ENCODE assay signal across 11 cellular contexts in the genomic region with DNA sequence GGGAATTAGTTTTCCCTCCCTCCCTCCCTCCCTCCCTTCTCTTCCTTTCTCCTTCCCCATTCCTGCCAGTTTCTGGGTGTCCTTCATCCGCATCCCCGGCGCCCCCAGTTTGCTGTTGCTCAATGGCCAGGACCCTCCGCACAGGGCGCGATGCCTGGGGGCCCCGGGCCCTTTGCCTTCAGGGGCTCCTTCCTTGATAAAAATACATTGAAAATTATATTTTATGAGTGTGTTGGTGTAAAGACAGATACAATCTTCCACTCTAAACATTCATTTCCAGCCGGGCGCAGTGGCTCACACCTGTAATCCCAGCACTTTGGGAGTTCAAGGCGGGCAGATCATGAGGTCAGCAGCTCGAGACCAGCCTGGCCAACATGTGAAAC. TPM values are rescaled to one million over a fixed set of nuclear protein-coding genes. Genes with fewer than 3 reads are reported as not detected.
DNase-seq lines count a peak whose midpoint lies in the region; ATAC-seq and TF ChIP-seq lines count a peak whose summit lies in the region.
"Had no signal": no experiment of that assay in that cellular context is flagged by ENCODE, and none has a peak within 500 bp of the region (broad histone marks: within the 10 kb centered on the region; RNA-seq: fewer than 3 reads in every experiment).

No MANE protein-coding gene starts in this region.

- H3K4me1 ChIP-seq in left ventricle myocardium inferior = peaks cover 57% of the 10 kb centered on the region
- H3K4me1 ChIP-seq in upper lobe of right lung = peaks cover 26% of the 10 kb centered on the region

- peaks cover 25% of the 10 kb centered on the region for H3K27me3 Mint-ChIP-seq in nephron (ENCODE audit: low read depth)

- H3K36me3 Mint-ChIP-seq in nephron (ENCODE audit: low read depth) = no peaks in the 10 kb centered on the region
- H3K36me3 Mint-ChIP-seq: CD4-positive, CD25-positive, alpha-beta regulatory T cell had no signal

- H3K36me3 ChIP-seq in left ventricle myocardium inferior (no peaks in the 10 kb centered on the region), WERI-Rb-1 (no peaks in the 10 kb centered on the region), upper lobe of right lung (no peaks in the 10 kb centered on the region)
- H3K36me3 ChIP-seq: SJSA1 had no signal

- TF ChIP-seq CTCF in left ventricle myocardium inferior (IDR thresholded peaks at IDR 0.05; ENCODE audit: borderline replicate concordance) (no peak), WERI-Rb-1 (IDR thresholded peaks at IDR 0.05; ENCODE audit: low read depth, low read length) (no peak), nephron (IDR thresholded peaks at IDR 0.05; ENCODE audit: unreplicated experiment in 3 of 3) (no peak), upper lobe of right lung (IDR thresholded peaks at IDR 0.05) (no peak)

- peaks cover 12% of the 10 kb centered on the region for H3K4me1 Mint-ChIP-seq in nephron

- no peak overlapping the region for H3K4me3 Mint-ChIP-seq in nephron
- H3K4me3 Mint-ChIP-seq: CD4-positive, CD25-positive, alpha-beta regulatory T cell; GM23338 had no signal

- H3K27me3 ChIP-seq in left ventricle myocardium inferior (ENCODE audit: low read depth) (peaks cover 3% of the 10 kb centered on the region), WERI-Rb-1 (ENCODE audit: insufficient read depth, low read depth, severe bottlenecking) (no peaks in the 10 kb centered on the region), upper lobe of right lung (no peaks in the 10 kb centered on the region)

- ATAC-seq in Right ventricle myocardium superior (ENCODE audit: poor library complexity) (no peak), upper lobe of right lung (no peak), GM21786 (IDR thresholded peaks at IDR 0.05; ENCODE audit: unreplicated experiment) (no peak)

- no peak for DNase-seq in left ventricle myocardium inferior
- no peak for DNase-seq in Right ventricle myocardium superior
- no peak for DNase-seq in WERI-Rb-1
- DNase-seq in upper lobe of right lung = no peak
- DNase-seq in H4 (ENCODE audit: low spot score) = no peak
- no peak for DNase-seq in HT-29 (ENCODE audit: low spot score)
- DNase-seq: CD4-positive, CD25-positive, alpha-beta regulatory T cell had no signal

- H3K4me3 ChIP-seq in left ventricle myocardium inferior = no peak overlapping the region
- H3K4me3 ChIP-seq in WERI-Rb-1 (ENCODE audit: low read depth, low read length) = no peak overlapping the region
- H3K4me3 ChIP-seq in upper lobe of right lung = no peak overlapping the region
- H3K4me3 ChIP-seq: SJSA1 had no signal

- H3K9me3 ChIP-seq in left ventricle myocardium inferior (replicated peaks) (no peaks in the 10 kb centered on the region), WERI-Rb-1 (ENCODE audit: severe bottlenecking) (no peaks in the 10 kb centered on the region), upper lobe of right lung (no peaks in the 10 kb centered on the region)
- H3K9me3 ChIP-seq: SJSA1 had no signal

- H3K9me3 Mint-ChIP-seq in nephron = no peaks in the 10 kb centered on the region
- H3K9me3 Mint-ChIP-seq: GM23338 had no signal

- peak overlapping the region; percentile 12 for H3K27ac ChIP-seq in left ventricle myocardium inferior (replicated peaks)
- peak overlapping the region; percentile 99 for H3K27ac ChIP-seq in WERI-Rb-1
- peak overlapping the region; percentile 71 for H3K27ac ChIP-seq in upper lobe of right lung
- H3K27ac ChIP-seq: SJSA1 had no signal

- H3K27ac Mint-ChIP-seq in nephron = peak overlapping the region; percentile 37 to 62 (median 50)
- H3K27ac Mint-ChIP-seq: GM23338 had no signal

- intact Hi-C loops in left ventricle myocardium inferior (cut with micrococcal nuclease) = no loop called here
- intact Hi-C loops in Right ventricle myocardium superior (cut with DNase I) = no loop called here
- intact Hi-C loops in upper lobe of right lung (cut with DNase I) = no loop called here

RNA-seq across cellular contexts. Expression of a gene that starts 7.6 kb away (rescaled TPM):
- total RNA-seq in left ventricle myocardium inferior = 48.8 TPM
- total RNA-seq in Right ventricle myocardium superior = 48.6 TPM
- total RNA-seq in upper lobe of right lung = 117 TPM
- 32.3 and 33.8 TPM in 2 replicates for total RNA-seq in H4 (2014; rRNA removed; shearing (Covaris generic))
- total RNA-seq in HT-29 (2014; rRNA removed; shearing (Covaris generic)) = 160 and 167 TPM in 2 replicates

RNA-seq across cellular contexts. Expression of a gene that starts 17.5 kb away (rescaled TPM):
- total RNA-seq in left ventricle myocardium inferior (21.4 TPM), Right ventricle myocardium superior (15.1 TPM), upper lobe of right lung (17.7 TPM)
- 3.8 and 6.1 TPM in 2 replicates for total RNA-seq in H4 (2014; rRNA removed; shearing (Covaris generic))
- total RNA-seq in HT-29 (2014; rRNA removed; shearing (Covaris generic)) = not detected in 2 replicates
- total RNA-seq: SJSA1 had no signal

RNA-seq across cellular contexts. Expression of a gene that starts 32.1 kb away (rescaled TPM):
- 81.5 TPM for total RNA-seq in left ventricle myocardium inferior
- total RNA-seq in Right ventricle myocardium superior = 61.5 TPM
- 302 TPM for total RNA-seq in upper lobe of right lung
- total RNA-seq in H4 (2014; rRNA removed; shearing (Covaris generic)) = 60.2 and 76.5 TPM in 2 replicates
- 3.2 and 6.4 TPM in 2 replicates for total RNA-seq in HT-29 (2014; rRNA removed; shearing (Covaris generic))

RNA-seq across cellular contexts. Expression of a gene that starts 47.9 kb away (rescaled TPM):
- total RNA-seq in left ventricle myocardium inferior (9.6 TPM), Right ventricle myocardium superior (7.7 TPM), upper lobe of right lung (11.2 TPM)
- not detected in 2 replicates for total RNA-seq in H4 (2014; rRNA removed; shearing (Covaris generic))
- total RNA-seq in HT-29 (2014; rRNA removed; shearing (Covaris generic)) = not detected in 2 replicates
- total RNA-seq: SJSA1 had no signal

RNA-seq across cellular contexts. Expression of a gene that starts 53.5 kb away (rescaled TPM):
- 14.6 TPM for total RNA-seq in left ventricle myocardium inferior
- total RNA-seq in Right ventricle myocardium superior = 13.0 TPM
- 21.5 TPM for total RNA-seq in upper lobe of right lung
- not detected in 2 replicates for total RNA-seq in H4 (2014; rRNA removed; shearing (Covaris generic))
- total RNA-seq in HT-29 (2014; rRNA removed; shearing (Covaris generic)) = not detected in 2 replicates
- total RNA-seq: CD4-positive, CD25-positive, alpha-beta regulatory T cell; GM23338; SJSA1 had no signal

Comparison
In these comparisons a context has a peak if more than half of its experiments do, and no peak if none do; other contexts are left out.
1. H3K27ac ChIP-seq: peak in every context shown above with its lines; median percentile 99 in WERI-Rb-1; 71 in upper lobe of right lung; 12 in left ventricle myocardium inferior.